23 cellular contexts compared by ENCODE assay signal in the genomic region with DNA sequence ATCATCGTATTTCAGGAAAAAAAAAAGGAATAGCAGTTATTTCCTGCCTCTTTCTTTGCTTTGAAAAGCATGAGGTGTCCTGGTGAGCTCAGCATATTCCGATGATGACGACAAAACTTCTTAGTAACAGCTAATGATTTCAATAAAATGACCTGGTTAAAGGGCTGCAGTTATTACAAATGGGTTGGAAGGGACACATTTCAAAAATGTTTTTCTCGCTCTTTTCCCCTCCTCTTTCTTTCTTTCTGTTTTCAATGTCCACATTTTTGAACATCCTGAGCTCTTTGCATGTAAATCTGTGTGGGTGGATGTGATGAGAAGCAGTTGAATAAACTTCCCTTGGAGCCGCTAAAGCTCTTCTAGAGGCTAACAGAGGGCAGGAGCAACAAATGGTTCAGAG.
DNase-seq lines count a peak whose midpoint lies in the region; ATAC-seq and TF ChIP-seq lines count a peak whose summit lies in the region.
"Had no signal": no experiment of that assay in that cellular context is flagged by ENCODE, and none has a peak within 500 bp of the region (broad histone marks: within the 10 kb centered on the region; RNA-seq: fewer than 3 reads in every experiment).

No MANE protein-coding gene starts in this region.

- H2AFZ ChIP-seq in GM23338: peak overlapping the region; percentile 20; the same call in 1 of the 2 replicates

- H3K4me1 Mint-ChIP-seq in GM23338 (peaks cover 34% of the 10 kb centered on the region), osteocyte (ENCODE audit: unreplicated experiment) (peaks cover 54% of the 10 kb centered on the region)
- H3K4me1 Mint-ChIP-seq in stimulated activated effector memory CD8-positive, alpha-beta T cell treated with anti-CD3 and anti-CD28 coated beads, Interleukin-12 subunit alpha, Interleukin-12 subunit beta, amount 100 ng/mL, for 72 hours: no peaks in the 10 kb centered on the region
- peaks cover 16% of the 10 kb centered on the region for H3K4me1 Mint-ChIP-seq in activated naive CD4-positive, alpha-beta T cell treated with anti-CD3 and anti-CD28 coated beads, Interleukin-2, amount 10 ng/mL, durations not matched to agents 7 days and 5 days

- in situ Hi-C loops in brain microvascular endothelial cell (cut with HindIII; ENCODE audit: low pct_ligation_motif_present, low sequenced_read_pairs): no loop called here

- H3K4me3 ChIP-seq in GM23338 (no peak overlapping the region), brain microvascular endothelial cell (ENCODE audit: low read depth, low read length) (no peak overlapping the region), mucosa of descending colon (no peak overlapping the region)
- H3K4me3 ChIP-seq: K562, lower lobe of right lung had no signal

- peak overlapping the region; percentile 10 for H3K4me2 ChIP-seq in GM23338

- peaks cover 23% of the 10 kb centered on the region for H3K4me1 ChIP-seq in GM23338 (ENCODE audit: insufficient read depth)
- no peaks in the 10 kb centered on the region for H3K4me1 ChIP-seq in mucosa of descending colon (ENCODE audit: low read depth)
- H3K4me1 ChIP-seq: lower lobe of right lung had no signal

- peak; percentile 52 for ATAC-seq in GM23338
- ATAC-seq in stimulated activated effector memory CD8-positive, alpha-beta T cell treated with anti-CD3 and anti-CD28 coated beads, Interleukin-12 subunit alpha, Interleukin-12 subunit beta, amount 100 ng/mL, for 72 hours: no peak
- no peak for ATAC-seq in mucosa of descending colon
- ATAC-seq: K562, lower lobe of right lung had no signal

- no peaks in the 10 kb centered on the region for H3F3A ChIP-seq in GM23338 (replicated peaks; ENCODE audit: low read depth)

- no peaks in the 10 kb centered on the region for H3K9me3 ChIP-seq in mucosa of descending colon
- H3K9me3 ChIP-seq: lower lobe of right lung had no signal

- H3K9me3 Mint-ChIP-seq in GM23338 (no peaks in the 10 kb centered on the region), osteocyte (ENCODE audit: unreplicated experiment) (no peaks in the 10 kb centered on the region)
- no peaks in the 10 kb centered on the region for H3K9me3 Mint-ChIP-seq in stimulated activated effector memory CD8-positive, alpha-beta T cell treated with anti-CD3 and anti-CD28 coated beads, Interleukin-12 subunit alpha, Interleukin-12 subunit beta, amount 100 ng/mL, for 72 hours
- no peaks in the 10 kb centered on the region for H3K9me3 Mint-ChIP-seq in activated naive CD4-positive, alpha-beta T cell treated with anti-CD3 and anti-CD28 coated beads, Interleukin-2, amount 10 ng/mL, durations not matched to agents 7 days and 5 days
- H3K9me3 Mint-ChIP-seq: activated naive CD8-positive, alpha-beta T cell treated with anti-CD3 and anti-CD28 coated beads, Interleukin-2, amount 10 ng/mL, durations not matched to agents 7 days and 5 days; T-helper 1 cell treated with Interleukin-12 subunit alpha and Interleukin-12 subunit beta and Interleukin-4 antibody, amounts not matched to agents 30 μg/mL and 1 μg/mL, for 36 hours had no signal

- TF ChIP-seq CTCF in GM23338 (conservative IDR thresholded peaks at IDR 0.05; ENCODE audit: low read depth in 2 of 2): no peak
- TF ChIP-seq CTCF in brain microvascular endothelial cell (IDR thresholded peaks at IDR 0.05; ENCODE audit: low read depth, low read length, missing control alignments): no peak
- TF ChIP-seq CTCF in osteocyte (IDR thresholded peaks at IDR 0.05): no peak
- TF ChIP-seq CTCF in mucosa of descending colon (IDR thresholded peaks at IDR 0.05): no peak

- H3K36me3 ChIP-seq in GM23338 (ENCODE audit: insufficient read depth): no peaks in the 10 kb centered on the region
- no peaks in the 10 kb centered on the region for H3K36me3 ChIP-seq in brain microvascular endothelial cell (replicated peaks)
- no peaks in the 10 kb centered on the region for H3K36me3 ChIP-seq in mucosa of descending colon (ENCODE audit: low read depth)
- H3K36me3 ChIP-seq: lower lobe of right lung had no signal

- H3K27ac ChIP-seq in GM23338 (ENCODE audit: low read depth): peak overlapping the region; percentile 4; the same call in 1 of the 2 replicates
- H3K27ac ChIP-seq in brain microvascular endothelial cell: no peak overlapping the region
- H3K27ac ChIP-seq: lower lobe of right lung, VCaP had no signal

- DNase-seq in GM23338 (ENCODE audit: low spot score) (peak; percentile 13), brain microvascular endothelial cell (peak; percentile 34), fibroblast of the conjunctiva (ENCODE audit: low read depth) (peak; percentile 27), osteocyte (ENCODE audit: extremely low spot score, unreplicated experiment) (no peak), islet precursor cell (no peak), mucosa of descending colon (no peak)
- DNase-seq in stimulated activated effector memory CD8-positive, alpha-beta T cell treated with anti-CD3 and anti-CD28 coated beads, Interleukin-12 subunit alpha, Interleukin-12 subunit beta, amount 100 ng/mL, for 72 hours (ENCODE audit: low spot score in 2 of 2): no peak
- DNase-seq in activated naive CD4-positive, alpha-beta T cell treated with anti-CD3 and anti-CD28 coated beads, Interleukin-2, amount 10 ng/mL, durations not matched to agents 7 days and 5 days: no peak
- DNase-seq: activated naive CD8-positive, alpha-beta T cell treated with anti-CD3 and anti-CD28 coated beads, Interleukin-2, amount 10 ng/mL, durations not matched to agents 7 days and 5 days; C1 segment of cervical spinal cord; foreskin melanocyte; hippocampal formation; lower lobe of right lung; NCI-H1436; NCI-H2107; NCI-H524 treated with DMSO at 0.1 percent for 48 hours; RPMI8226; stimulated activated CD4-positive, alpha-beta T cell treated with anti-CD3 and anti-CD28 coated beads, Interleukin-15, amount 100 ng/mL, for 24 hours; stimulated activated CD8-positive, alpha-beta memory T cell treated with anti-CD3 and anti-CD28 coated beads, Interleukin-4, amount 100 ng/mL, for 48 hours; substantia nigra had no signal

- H3K36me3 Mint-ChIP-seq in GM23338 (ENCODE audit: low read depth): no peaks in the 10 kb centered on the region
- no peaks in the 10 kb centered on the region for H3K36me3 Mint-ChIP-seq in osteocyte (ENCODE audit: unreplicated experiment)
- no peaks in the 10 kb centered on the region for H3K36me3 Mint-ChIP-seq in stimulated activated effector memory CD8-positive, alpha-beta T cell treated with anti-CD3 and anti-CD28 coated beads, Interleukin-12 subunit alpha, Interleukin-12 subunit beta, amount 100 ng/mL, for 72 hours
- no peaks in the 10 kb centered on the region for H3K36me3 Mint-ChIP-seq in activated naive CD4-positive, alpha-beta T cell treated with anti-CD3 and anti-CD28 coated beads, Interleukin-2, amount 10 ng/mL, durations not matched to agents 7 days and 5 days

- no peaks in the 10 kb centered on the region for H3K27me3 ChIP-seq in GM23338 (ENCODE audit: insufficient read depth)
- H3K27me3 ChIP-seq in brain microvascular endothelial cell (replicated peaks): no peaks in the 10 kb centered on the region

- no peaks in the 10 kb centered on the region for H4K20me1 ChIP-seq in GM23338 (replicated peaks; ENCODE audit: insufficient read depth)

- H3K27ac Mint-ChIP-seq in GM23338 (peak overlapping the region; percentile 63), osteocyte (ENCODE audit: unreplicated experiment) (peak overlapping the region; percentile 66)
- H3K27ac Mint-ChIP-seq in stimulated activated effector memory CD8-positive, alpha-beta T cell treated with anti-CD3 and anti-CD28 coated beads, Interleukin-12 subunit alpha, Interleukin-12 subunit beta, amount 100 ng/mL, for 72 hours: no peak overlapping the region
- no peak overlapping the region for H3K27ac Mint-ChIP-seq in activated naive CD4-positive, alpha-beta T cell treated with anti-CD3 and anti-CD28 coated beads, Interleukin-2, amount 10 ng/mL, durations not matched to agents 7 days and 5 days
- H3K27ac Mint-ChIP-seq: T-helper 1 cell treated with Interleukin-12 subunit alpha and Interleukin-12 subunit beta and Interleukin-4 antibody, amounts not matched to agents 30 μg/mL and 1 μg/mL, for 36 hours had no signal

- CTCF ChIA-PET in activated naive CD4-positive, alpha-beta T cell treated with anti-CD3 and anti-CD28 coated beads, Interleukin-2, amount 10 ng/mL, durations not matched to agents 7 days and 5 days (lab: Charles Lee): no interaction called here

- peak overlapping the region; percentile 4; the same call in 1 of the 3 replicates for H3K4me3 Mint-ChIP-seq in GM23338
- H3K4me3 Mint-ChIP-seq in osteocyte (ENCODE audit: unreplicated experiment): peak overlapping the region; percentile 19
- no peak overlapping the region for H3K4me3 Mint-ChIP-seq in stimulated activated effector memory CD8-positive, alpha-beta T cell treated with anti-CD3 and anti-CD28 coated beads, Interleukin-12 subunit alpha, Interleukin-12 subunit beta, amount 100 ng/mL, for 72 hours
- no peak overlapping the region for H3K4me3 Mint-ChIP-seq in activated naive CD4-positive, alpha-beta T cell treated with anti-CD3 and anti-CD28 coated beads, Interleukin-2, amount 10 ng/mL, durations not matched to agents 7 days and 5 days
- H3K4me3 Mint-ChIP-seq: activated naive CD8-positive, alpha-beta T cell treated with anti-CD3 and anti-CD28 coated beads, Interleukin-2, amount 10 ng/mL, durations not matched to agents 7 days and 5 days; T-helper 1 cell treated with Interleukin-12 subunit alpha and Interleukin-12 subunit beta and Interleukin-4 antibody, amounts not matched to agents 30 μg/mL and 1 μg/mL, for 36 hours had no signal

- no peaks in the 10 kb centered on the region; the same call in 1 of the 2 replicates for H3K9me2 ChIP-seq in GM23338 (ENCODE audit: insufficient read depth)

- no peaks in the 10 kb centered on the region for H3K79me2 ChIP-seq in GM23338 (replicated peaks; ENCODE audit: insufficient read depth)

- H3K27me3 Mint-ChIP-seq in GM23338 (ENCODE audit: insufficient read depth, low read depth, poor library complexity): no peaks in the 10 kb centered on the region
- no peaks in the 10 kb centered on the region for H3K27me3 Mint-ChIP-seq in osteocyte (ENCODE audit: unreplicated experiment)
- peaks cover 4% of the 10 kb centered on the region for H3K27me3 Mint-ChIP-seq in activated naive CD4-positive, alpha-beta T cell treated with anti-CD3 and anti-CD28 coated beads, Interleukin-2, amount 10 ng/mL, durations not matched to agents 7 days and 5 days

- intact Hi-C loops in mucosa of descending colon (cut with DNase I, micrococcal nuclease): no loop called here

Comparison
In these comparisons a context has a peak if more than half of its experiments do, and no peak if none do; other contexts are left out.
1. DNase-seq: peak in GM23338 (single experiment), brain microvascular endothelial cell (single experiment) and fibroblast of the conjunctiva (single experiment); none in osteocyte (single experiment), islet precursor cell (single experiment), stimulated activated effector memory CD8-positive, alpha-beta T cell treated with anti-CD3 and anti-CD28 coated beads, Interleukin-12 subunit alpha, Interleukin-12 subunit beta, amount 100 ng/mL, for 72 hours (0 of 2), activated naive CD4-positive, alpha-beta T cell treated with anti-CD3 and anti-CD28 coated beads, Interleukin-2, amount 10 ng/mL, durations not matched to agents 7 days and 5 days (single experiment) and mucosa of descending colon (0 of 3).
2. H3K27ac Mint-ChIP-seq: peak in GM23338 (single experiment) and osteocyte (single experiment); none in stimulated activated effector memory CD8-positive, alpha-beta T cell treated with anti-CD3 and anti-CD28 coated beads, Interleukin-12 subunit alpha, Interleukin-12 subunit beta, amount 100 ng/mL, for 72 hours (single experiment) and activated naive CD4-positive, alpha-beta T cell treated with anti-CD3 and anti-CD28 coated beads, Interleukin-2, amount 10 ng/mL, durations not matched to agents 7 days and 5 days (single experiment).
3. H3K4me3 Mint-ChIP-seq: peak in GM23338 (single experiment) and osteocyte (single experiment); none in stimulated activated effector memory CD8-positive, alpha-beta T cell treated with anti-CD3 and anti-CD28 coated beads, Interleukin-12 subunit alpha, Interleukin-12 subunit beta, amount 100 ng/mL, for 72 hours (single experiment) and activated naive CD4-positive, alpha-beta T cell treated with anti-CD3 and anti-CD28 coated beads, Interleukin-2, amount 10 ng/mL, durations not matched to agents 7 days and 5 days (single experiment).